Comparison of ENCODE assay signal across 18 cellular contexts in the genomic region with DNA sequence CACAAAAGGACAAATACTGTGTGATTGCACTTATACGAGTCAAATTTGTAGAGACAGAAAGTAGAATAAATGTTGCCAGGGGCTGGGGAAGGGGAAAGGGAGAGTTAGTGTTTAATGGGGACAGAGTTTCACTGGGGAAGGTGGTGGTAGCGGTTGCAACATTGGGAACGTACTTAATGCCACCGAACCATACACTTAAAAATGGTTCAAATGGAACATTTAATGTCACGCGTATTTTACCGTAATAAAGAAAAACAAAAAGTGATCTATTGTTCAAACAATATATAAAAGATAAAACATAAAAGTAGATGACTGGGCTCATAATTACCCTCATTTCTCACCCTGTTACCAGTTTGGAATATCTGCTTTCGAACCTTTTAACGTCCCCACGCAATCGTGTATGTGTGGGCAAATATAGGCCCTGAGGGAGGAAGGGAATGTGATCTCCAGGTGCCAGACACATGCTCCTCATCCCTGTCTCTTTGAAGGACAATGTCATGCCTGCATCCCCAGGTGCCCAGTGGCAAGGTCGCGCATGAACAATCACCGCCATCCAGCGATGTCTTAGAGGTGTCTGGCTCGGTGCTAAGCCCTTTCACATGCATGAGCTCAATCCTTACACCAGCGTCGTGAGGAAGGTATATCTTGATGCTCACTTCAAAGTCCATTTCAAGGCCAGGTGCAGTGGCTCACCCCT. TPM values are rescaled to one million over a fixed set of nuclear protein-coding genes. Genes with fewer than 3 reads are reported as not detected.
DNase-seq lines count a peak whose midpoint lies in the region; TF ChIP-seq lines count a peak whose summit lies in the region.
"Had no signal": no experiment of that assay in that cellular context is flagged by ENCODE, and none has a peak within 500 bp of the region (broad histone marks: within the 10 kb centered on the region; RNA-seq: fewer than 3 reads in every experiment).

No MANE protein-coding gene starts in this region.

- H4K8ac ChIP-seq in trophoblast cell (ENCODE audit: low read depth, low read length), result no peak overlapping the region

- no CpG with 5 or more reads among the region's 18 CpGs for WGBS in trophoblast cell (ENCODE audit: extremely low coverage, insufficient coverage, insufficient read length)

- no peak overlapping the region for H3K14ac ChIP-seq in trophoblast cell (ENCODE audit: low read length)

- peak overlapping the region; percentile 71 for H2AK5ac ChIP-seq in trophoblast cell (ENCODE audit: low read length)

- H3K4me3 ChIP-seq in HEK293 (ENCODE audit: low read depth, low read length) (no peak overlapping the region), trophoblast cell (ENCODE audit: low read depth, low read length) (no peak overlapping the region)
- H3K4me3 ChIP-seq: pancreas, Peyer's patch, vagina had no signal

- H3K27ac ChIP-seq in HEK293 (ENCODE audit: extremely low read depth, low read depth, low read length) (no peak overlapping the region), trophoblast cell (ENCODE audit: low read depth, low read length) (no peak overlapping the region)

- H3K4me2 ChIP-seq in trophoblast cell (ENCODE audit: low read length), result no peak overlapping the region

- no peak overlapping the region for H4K12ac ChIP-seq in trophoblast cell (ENCODE audit: low read depth, low read length)

- H4K91ac ChIP-seq in trophoblast cell (ENCODE audit: low read depth, low read length), result peak overlapping the region; percentile 10

- peak overlapping the region; percentile 3 for H3K9ac ChIP-seq in trophoblast cell (ENCODE audit: low read length)

- CTCF ChIA-PET in HEK293 (lab: Yijun Ruan, JAX), result interaction anchor here (1.6 kb wide), 1 partner anchor 103 kb away, joined by 3 read pairs; no protein-coding TSS in a partner anchor

- no peak for TF ChIP-seq CTCF in HEK293 (tag by site-specific recombination; IDR thresholded peaks at IDR 0.05)

- H3K79me1 ChIP-seq in trophoblast cell (ENCODE audit: low read length), result peaks cover 7% of the 10 kb centered on the region

- no peak overlapping the region for H3K18ac ChIP-seq in trophoblast cell (ENCODE audit: low read length)

- H3K79me2 ChIP-seq in trophoblast cell (ENCODE audit: control insufficient read depth, insufficient read depth, low read length, poor library complexity), result no peaks in the 10 kb centered on the region

- POLR2A ChIA-PET in HEK293 (lab: Yijun Ruan, JAX), result no interaction called here

- H3K9me3 ChIP-seq in HEK293 (ENCODE audit: control insufficient read depth, insufficient read depth, low read depth, low read length) (no peaks in the 10 kb centered on the region), trophoblast cell (ENCODE audit: insufficient read depth, low read depth, low read length) (no peaks in the 10 kb centered on the region)
- H3K9me3 ChIP-seq: pancreas, Peyer's patch, vagina had no signal

- peak; percentile 13 for DNase-seq in COLO668 (lab: John Stamatoyannopoulos, UW; ENCODE audit: unreplicated experiment)
- peak; percentile 41 for DNase-seq in ecto neural progenitor cell (ENCODE audit: low spot score)
- no peak for DNase-seq in trophoblast cell
- no peak for DNase-seq in NCI-H2196 treated with DMSO at 0.1 percent for 48 hours (lab: John Stamatoyannopoulos, UW; ENCODE audit: unreplicated experiment)
- DNase-seq in NCI-H748 treated with DMSO at 0.1 percent for 48 hours (lab: John Stamatoyannopoulos, UW), result no peak
- DNase-seq in NCI-H1694 treated with DMSO at 0.1 percent for 48 hours (lab: John Stamatoyannopoulos, UW), result no peak
- DNase-seq: activated CD4-positive, alpha-beta T cell treated with anti-CD3 and anti-CD28 coated beads, Interleukin-2, amount 50 U/mL, for 48 hours; activated T-cell treated with anti-CD3 and anti-CD28 coated beads, Interleukin-2, amount 50 U/mL, for 24 hours; erythroblast; left cardiac atrium; NCI-H1092; NCI-H2171; NCI-H82; Peyer's patch; stimulated activated CD4-positive, alpha-beta T cell treated with anti-CD3 and anti-CD28 coated beads, Interleukin-4, amount 100 ng/mL, for 1 hour had no signal

- peak overlapping the region; percentile 40 for H3K4ac ChIP-seq in trophoblast cell (ENCODE audit: low read depth, low read length)

- H3K36me3 ChIP-seq in HEK293 (ENCODE audit: control insufficient read depth in 2 of 2, insufficient read depth in 1 of 2, low read length in 2 of 2) (no peaks in the 10 kb centered on the region), trophoblast cell (ENCODE audit: control insufficient read depth in 1 of 2, insufficient read depth in 2 of 2, low read length in 2 of 2) (no peaks in the 10 kb centered on the region)
- H3K36me3 ChIP-seq: pancreas, Peyer's patch, vagina had no signal

- H3K27me3 ChIP-seq in trophoblast cell (ENCODE audit: insufficient read depth, low read length), result no peaks in the 10 kb centered on the region
- H3K27me3 ChIP-seq: pancreas, Peyer's patch, vagina had no signal

- no peaks in the 10 kb centered on the region for H3K4me1 ChIP-seq in HEK293 (ENCODE audit: control insufficient read depth, insufficient read depth, low read length)
- peaks cover 18 to 19% of the 10 kb centered on the region in 2 experiments for H3K4me1 ChIP-seq in trophoblast cell (ENCODE audit: control insufficient read depth in 1 of 2, insufficient read depth in 2 of 2, low read length in 2 of 2)
- H3K4me1 ChIP-seq: Peyer's patch had no signal

- H3K23ac ChIP-seq in trophoblast cell (ENCODE audit: low read length), result no peak overlapping the region

- no peak overlapping the region for H2BK5ac ChIP-seq in trophoblast cell (ENCODE audit: low read depth, low read length, poor library complexity)

- no peak overlapping the region for H2AFZ ChIP-seq in trophoblast cell (ENCODE audit: insufficient read depth, low read length, poor library complexity)

- H2BK120ac ChIP-seq in trophoblast cell (ENCODE audit: insufficient read depth, low read length, poor library complexity), result no peak overlapping the region

- H2BK12ac ChIP-seq in trophoblast cell (ENCODE audit: low read length), result peak overlapping the region; percentile 55

TF ChIP-seq in HEK293, 187 proteins besides CTCF, POLR2A, EP300 and RAD21:
- TF ChIP-seq ZNF26 (tag by site-specific recombination; IDR thresholded peaks at IDR 0.05) (no peak), FEZF1 (tag by site-specific recombination; IDR thresholded peaks at IDR 0.05) (no peak), PRDM1 (tag by site-specific recombination; IDR thresholded peaks at IDR 0.05) (peak; percentile 48; the same call in 1 of the 2 replicates), BCL11A (tag by site-specific recombination; IDR thresholded peaks at IDR 0.05; ENCODE audit: low read depth) (no peak), ZNF132 (tag by site-specific recombination; IDR thresholded peaks at IDR 0.05; ENCODE audit: borderline replicate concordance) (no peak)

RNA-seq across cellular contexts. Expression of gene LIF, which starts 35.3 kb away (rescaled TPM):
- polyA plus RNA-seq in trophoblast cell (2013), result 1.2 and 1.4 TPM in 2 replicates

RNA-seq across cellular contexts. Expression of gene OSM, which starts 55.4 kb away (rescaled TPM):
- 0.19 and 0.25 TPM in 2 replicates for polyA plus RNA-seq in trophoblast cell (2013)

Comparison
In these comparisons a context has a peak if more than half of its experiments do, and no peak if none do; other contexts are left out.
1. DNase-seq: peak in COLO668 (single experiment) and ecto neural progenitor cell (single experiment); none in trophoblast cell (0 of 2), NCI-H2196 treated with DMSO at 0.1 percent for 48 hours (single experiment), NCI-H748 treated with DMSO at 0.1 percent for 48 hours (single experiment) and NCI-H1694 treated with DMSO at 0.1 percent for 48 hours (single experiment).